21 cellular contexts compared by ENCODE assay signal in the genomic region with DNA sequence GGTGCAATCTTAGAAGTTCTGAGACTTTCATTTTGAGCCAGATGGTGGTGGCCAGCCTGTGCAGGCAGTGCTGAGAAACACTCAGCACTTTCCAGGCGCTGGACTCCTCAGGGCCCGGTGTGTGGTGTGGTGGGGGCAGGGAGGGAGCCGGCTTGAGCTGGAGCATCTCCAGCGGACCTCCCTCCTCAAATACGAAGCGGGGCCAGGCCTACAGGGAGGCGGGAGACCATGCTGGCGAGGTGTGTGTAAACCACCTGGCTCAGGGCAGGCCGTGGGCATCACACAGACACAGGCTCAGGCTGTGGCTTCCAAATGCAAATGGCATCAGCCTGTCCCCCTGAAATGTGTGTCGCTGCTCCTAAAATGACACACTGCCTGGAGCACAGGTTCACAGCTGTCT. TPM values are rescaled to one million over a fixed set of nuclear protein-coding genes. Genes with fewer than 3 reads are reported as not detected.
DNase-seq lines count a peak whose midpoint lies in the region; ATAC-seq, FAIRE-seq and TF ChIP-seq lines count a peak whose summit lies in the region.
"Had no signal": no experiment of that assay in that cellular context is flagged by ENCODE, and none has a peak within 500 bp of the region (broad histone marks: within the 10 kb centered on the region; RNA-seq: fewer than 3 reads in every experiment).

No MANE protein-coding gene starts in this region.

- H3K9ac ChIP-seq in NT2/D1 (ENCODE audit: insufficient read length, low read depth) (peak overlapping the region; percentile 32), kidney (ENCODE audit: low read length in 2 of 2) (no peak overlapping the region)

- no peak for FAIRE-seq in kidney (lab: Jason Lieb, UNC)
- FAIRE-seq: GM12891, H54 had no signal

- intact Hi-C loops in kidney (cut with DNase I), result no loop called here

- TF ChIP-seq CTCF in GM23338 (conservative IDR thresholded peaks at IDR 0.05; ENCODE audit: low read depth in 2 of 2), result no peak
- TF ChIP-seq CTCF in kidney (IDR thresholded peaks at IDR 0.05; ENCODE audit: borderline replicate concordance, extremely low read depth, insufficient read depth), result no peak

- DNase-seq in GM23338 (ENCODE audit: low spot score) (no peak), NT2/D1 (ENCODE audit: low read depth, low spot score) (no peak), kidney (peak; percentile 36), COLO829 (ENCODE audit: low spot score) (no peak)
- DNase-seq in stimulated activated effector memory CD8-positive, alpha-beta T cell treated with anti-CD3 and anti-CD28 coated beads, Interleukin-12 subunit alpha, Interleukin-12 subunit beta, amount 100 ng/mL, for 72 hours (ENCODE audit: low spot score in 2 of 2), result no peak
- DNase-seq: Calu3, DMS79 treated with DMSO at 0.1 percent for 48 hours, GF-D8, NCI-H1092 treated with DMSO at 0.1 percent for 48 hours, NCI-H1436, NCI-H187, NCI-H446, NCI-H524 treated with DMSO at 0.1 percent for 48 hours, SIG-M5 had no signal

- no peaks in the 10 kb centered on the region for H3K79me2 ChIP-seq in GM23338 (replicated peaks; ENCODE audit: insufficient read depth)

- H3K27ac ChIP-seq in GM23338 (ENCODE audit: low read depth) (no peak overlapping the region), kidney (ENCODE audit: low read depth in 2 of 2, low read length in 2 of 2) (no peak overlapping the region)
- H3K27ac ChIP-seq: C4-2B, SK-N-MC had no signal

- no peaks in the 10 kb centered on the region for H3K27me3 ChIP-seq in GM23338 (ENCODE audit: insufficient read depth)
- H3K27me3 ChIP-seq in NT2/D1 (ENCODE audit: insufficient read depth, insufficient read length), result peaks cover 8% of the 10 kb centered on the region

- H4K20me1 ChIP-seq in GM23338 (replicated peaks; ENCODE audit: insufficient read depth), result no peaks in the 10 kb centered on the region

- peaks cover 4% of the 10 kb centered on the region for H3K27me3 Mint-ChIP-seq in GM23338 (ENCODE audit: insufficient read depth, low read depth, poor library complexity)
- H3K27me3 Mint-ChIP-seq: CD8-positive, alpha-beta memory T cell had no signal

- no peaks in the 10 kb centered on the region; the same call in 2 of the 3 replicates for H3K9me3 Mint-ChIP-seq in GM23338
- H3K9me3 Mint-ChIP-seq in stimulated activated effector memory CD8-positive, alpha-beta T cell treated with anti-CD3 and anti-CD28 coated beads, Interleukin-12 subunit alpha, Interleukin-12 subunit beta, amount 100 ng/mL, for 72 hours, result no peaks in the 10 kb centered on the region
- H3K9me3 Mint-ChIP-seq: CD8-positive, alpha-beta memory T cell had no signal

- H3K36me3 ChIP-seq in GM23338 (ENCODE audit: insufficient read depth) (no peaks in the 10 kb centered on the region), NT2/D1 (ENCODE audit: insufficient read depth, insufficient read length, low read length) (no peaks in the 10 kb centered on the region), kidney (ENCODE audit: control insufficient read depth in 1 of 2, insufficient read depth in 2 of 2, low read length in 2 of 2) (no peaks in the 10 kb centered on the region)

- H3K9me2 ChIP-seq in GM23338 (ENCODE audit: insufficient read depth), result no peaks in the 10 kb centered on the region

- no peaks in the 10 kb centered on the region for H3K9me3 ChIP-seq in NT2/D1 (ENCODE audit: insufficient read depth, low read length)
- H3K9me3 ChIP-seq in kidney (ENCODE audit: control insufficient read depth in 1 of 2, low read length in 2 of 2), result no peaks in the 10 kb centered on the region

- no peaks in the 10 kb centered on the region for H3K4me1 Mint-ChIP-seq in GM23338
- H3K4me1 Mint-ChIP-seq in stimulated activated effector memory CD8-positive, alpha-beta T cell treated with anti-CD3 and anti-CD28 coated beads, Interleukin-12 subunit alpha, Interleukin-12 subunit beta, amount 100 ng/mL, for 72 hours, result peaks cover 4% of the 10 kb centered on the region
- H3K4me1 Mint-ChIP-seq: CD8-positive, alpha-beta memory T cell had no signal

- H3K4me2 ChIP-seq in GM23338, result no peak overlapping the region

- no peaks in the 10 kb centered on the region for H3F3A ChIP-seq in GM23338 (replicated peaks; ENCODE audit: low read depth)

- no peaks in the 10 kb centered on the region for H3K36me3 Mint-ChIP-seq in GM23338 (ENCODE audit: low read depth)
- peaks cover 6% of the 10 kb centered on the region for H3K36me3 Mint-ChIP-seq in stimulated activated effector memory CD8-positive, alpha-beta T cell treated with anti-CD3 and anti-CD28 coated beads, Interleukin-12 subunit alpha, Interleukin-12 subunit beta, amount 100 ng/mL, for 72 hours
- H3K36me3 Mint-ChIP-seq: CD8-positive, alpha-beta memory T cell had no signal

- no peaks in the 10 kb centered on the region for H3K4me1 ChIP-seq in GM23338 (ENCODE audit: insufficient read depth)
- H3K4me1 ChIP-seq in NT2/D1 (ENCODE audit: insufficient read depth, insufficient read length), result peaks cover 2% of the 10 kb centered on the region
- no peaks in the 10 kb centered on the region for H3K4me1 ChIP-seq in kidney (ENCODE audit: control insufficient read depth in 1 of 2, insufficient read depth in 1 of 2, low read depth in 1 of 2, low read length in 2 of 2)

- H3K4me3 ChIP-seq in GM23338, result no peak overlapping the region
- H3K4me3 ChIP-seq in NT2/D1 (ENCODE audit: insufficient read length, low read depth), result no peak overlapping the region
- H3K4me3 ChIP-seq in kidney (ENCODE audit: low read length in 2 of 2), result no peak overlapping the region
- H3K4me3 ChIP-seq: SK-N-MC had no signal

- no peak overlapping the region for H3K27ac Mint-ChIP-seq in GM23338
- peak overlapping the region; percentile 17 for H3K27ac Mint-ChIP-seq in stimulated activated effector memory CD8-positive, alpha-beta T cell treated with anti-CD3 and anti-CD28 coated beads, Interleukin-12 subunit alpha, Interleukin-12 subunit beta, amount 100 ng/mL, for 72 hours
- H3K27ac Mint-ChIP-seq: CD8-positive, alpha-beta memory T cell had no signal

- no peak overlapping the region for H2AFZ ChIP-seq in GM23338

- ATAC-seq in GM23338 (peak; percentile 45), HG02798 (IDR thresholded peaks at IDR 0.05; ENCODE audit: poor library complexity, unreplicated experiment) (no peak), HG03460 (IDR thresholded peaks at IDR 0.05; ENCODE audit: unreplicated experiment) (no peak)
- ATAC-seq in stimulated activated effector memory CD8-positive, alpha-beta T cell treated with anti-CD3 and anti-CD28 coated beads, Interleukin-12 subunit alpha, Interleukin-12 subunit beta, amount 100 ng/mL, for 72 hours, result no peak

- no peak overlapping the region for H3K4me3 Mint-ChIP-seq in GM23338
- no peak overlapping the region for H3K4me3 Mint-ChIP-seq in stimulated activated effector memory CD8-positive, alpha-beta T cell treated with anti-CD3 and anti-CD28 coated beads, Interleukin-12 subunit alpha, Interleukin-12 subunit beta, amount 100 ng/mL, for 72 hours
- H3K4me3 Mint-ChIP-seq: CD8-positive, alpha-beta memory T cell had no signal

TF ChIP-seq in GM23338, 12 proteins besides CTCF, POLR2A, EP300 and RAD21 (continues in another document):
- TF ChIP-seq POLR2AphosphoS5 (IDR thresholded peaks at IDR 0.05; ENCODE audit: low read depth) (no peak), NANOG (IDR thresholded peaks at IDR 0.05; ENCODE audit: borderline replicate concordance) (no peak), STAT1 (IDR thresholded peaks at IDR 0.05; ENCODE audit: unreplicated experiment) (no peak), JUNB (IDR thresholded peaks at IDR 0.05; ENCODE audit: unreplicated experiment) (no peak), ZNF331 (CRISPR knock-in tag; IDR thresholded peaks at IDR 0.05; ENCODE audit: low read depth) (no peak)

RNA-seq across cellular contexts. Expression of a gene that starts 33.3 kb away (rescaled TPM):
- 98.3 and 105 TPM in 2 replicates for total RNA-seq in GM23338 (2014; rRNA removed; shearing (Covaris generic))
- polyA plus RNA-seq in GM23338 (2016; fragmentation: Nextera tagmentation; extraction: Ambion mirVana) (40.2 and 41.2 TPM in 2 replicates), kidney (ENCODE audit: insufficient read depth, low read depth, low replicate concordance) (33.7 TPM)
- total RNA-seq in kidney, result 69.7 TPM
